In genomic region chr6:32952817-32953739, GRCh38 we compare ENCODE assay signal across 8 cellular contexts. TPM values are rescaled to one million over a fixed set of nuclear protein-coding genes. Genes with fewer than 3 reads are reported as not detected.
A peak's percentile ranks its signal among the peaks of the same experiment; 100 is the strongest.
DNase-seq lines count a peak whose midpoint lies in the region; ATAC-seq and TF ChIP-seq lines count a peak whose summit lies in the region.

Gene HLA-DMA (minus strand): TSS chr6:32953097. CDS start chr6:32953036, 61 bp downstream.

- POLR2A ChIA-PET in CD8-positive, alpha-beta memory T cell (lab: Charles Lee): interaction anchor here (0.6 to 7.8 kb wide), 14 partner anchors 8 to 115 kb away, joined by 3 to 164 read pairs (median 4); partner anchors contain the start of genes BRD2, HLA-DMB, PSMB9 and TAP1

- no peaks in the 10 kb centered on the region for H3K9me3 Mint-ChIP-seq in CD8-positive, alpha-beta memory T cell

- H3K36me3 Mint-ChIP-seq in CD8-positive, alpha-beta memory T cell: peaks cover 0 to 18% (median 8%) of the 10 kb centered on the region in 3 donors

- no peak within 1 kb of the TSS for H3K27ac ChIP-seq in CD8-positive, alpha-beta memory T cell (ENCODE audit: low read depth, low read length)
- H3K27ac ChIP-seq in OCI-LY3 (ENCODE audit: low read length): peak within 1 kb of the TSS; percentile 88
- peak within 1 kb of the TSS; percentile 71 for H3K27ac ChIP-seq in subcutaneous abdominal adipose tissue (ENCODE audit: low read depth, low read length)

- CTCF ChIA-PET in CD8-positive, alpha-beta memory T cell (lab: Charles Lee): interaction anchor here (0.6 to 11.0 kb wide), 21 partner anchors 8 to 114 kb away, joined by 3 to 270 read pairs (median 8); partner anchors contain the start of genes BRD2, HLA-DMB, PSMB9 and TAP1

- TF ChIP-seq CTCF in OCI-LY3 (IDR thresholded peaks at IDR 0.05; ENCODE audit: low read depth, low read length) (peak; percentile 61), epithelial cell of proximal tubule (conservative IDR thresholded peaks at IDR 0.05; ENCODE audit: low read depth, low read length) (peak; percentile 94)

- H3K27ac Mint-ChIP-seq in CD8-positive, alpha-beta memory T cell: peak within 1 kb of the TSS; percentile 77 to 97 (median 90)

- ATAC-seq in HG03342 (IDR thresholded peaks at IDR 0.05; ENCODE audit: unreplicated experiment): peak; percentile 83

- H3K4me3 ChIP-seq in CD8-positive, alpha-beta memory T cell (ENCODE audit: low read length): peak within 1 kb of the TSS; percentile 62
- H3K4me3 ChIP-seq in OCI-LY3 (ENCODE audit: low read length) (peak within 1 kb of the TSS; percentile 97), epithelial cell of proximal tubule (ENCODE audit: low read depth, low read length) (peak within 1 kb of the TSS; percentile 21), mucosa of stomach (ENCODE audit: low read length) (peak within 1 kb of the TSS; percentile 53), subcutaneous abdominal adipose tissue (ENCODE audit: low read depth in 1 of 5, low read length in 5 of 5) (peak within 1 kb of the TSS; percentile 55 to 83 (median 79))

- H3K27me3 ChIP-seq in CD8-positive, alpha-beta memory T cell (ENCODE audit: insufficient read depth, low read length, poor library complexity, severe bottlenecking): no peaks in the 10 kb centered on the region
- H3K27me3 ChIP-seq in OCI-LY3 (ENCODE audit: low read depth, low read length) (no peaks in the 10 kb centered on the region), mucosa of stomach (ENCODE audit: control insufficient read depth, insufficient read depth, low read length) (no peaks in the 10 kb centered on the region), subcutaneous abdominal adipose tissue (ENCODE audit: control insufficient read depth in 5 of 5, insufficient read depth in 4 of 5, low read length in 5 of 5) (no peaks in the 10 kb centered on the region)

- H4K20me1 ChIP-seq in OCI-LY3 (ENCODE audit: insufficient read depth, low read length): 0 out of 2 replicates have a peak, but pooled peaks cover 8% of the 10 kb centered on the region

- H3K27me3 Mint-ChIP-seq in CD8-positive, alpha-beta memory T cell: no peaks in the 10 kb centered on the region

- H3K79me2 ChIP-seq in OCI-LY3 (ENCODE audit: low read length): peaks cover 56% of the 10 kb centered on the region

- peaks cover 42 to 83% (median 55%) of the 10 kb centered on the region in 3 donors for H3K4me1 Mint-ChIP-seq in CD8-positive, alpha-beta memory T cell

- no peaks in the 10 kb centered on the region for H3K36me3 ChIP-seq in CD8-positive, alpha-beta memory T cell (ENCODE audit: insufficient read depth, low read length)
- H3K36me3 ChIP-seq in OCI-LY3 (replicated peaks; ENCODE audit: low read depth, low read length) (peaks cover 16% of the 10 kb centered on the region), mucosa of stomach (ENCODE audit: control insufficient read depth, insufficient read depth, low read length) (no peaks in the 10 kb centered on the region), subcutaneous abdominal adipose tissue (ENCODE audit: control insufficient read depth in 5 of 5, insufficient read depth in 5 of 5, low read length in 5 of 5) (peaks cover 0 to 10% (median 3%) of the 10 kb centered on the region in 5 donors)

- H3K4me2 ChIP-seq in OCI-LY3 (ENCODE audit: low read length): peak within 1 kb of the TSS; percentile 92

- DNase-seq in CD8-positive, alpha-beta memory T cell: peak; percentile 55 to 84 (median 76)
- peak; percentile 75 for DNase-seq in activated T-cell treated with anti-CD3 and anti-CD28 coated beads, Interleukin-2, amount 50 U/mL, for 1 hour
- peak; percentile 95 for DNase-seq in epithelial cell of proximal tubule (ENCODE audit: low read depth)

- H3K4me1 ChIP-seq in CD8-positive, alpha-beta memory T cell (ENCODE audit: insufficient read depth, low read length): peaks cover 23% of the 10 kb centered on the region
- peaks cover 63% of the 10 kb centered on the region for H3K4me1 ChIP-seq in OCI-LY3 (ENCODE audit: low read length)
- H3K4me1 ChIP-seq in mucosa of stomach (ENCODE audit: control insufficient read depth, insufficient read depth, low read length): peaks cover 23% of the 10 kb centered on the region
- H3K4me1 ChIP-seq in subcutaneous abdominal adipose tissue (ENCODE audit: control insufficient read depth in 5 of 5, insufficient read depth in 5 of 5, low read length in 5 of 5): peaks cover 2 to 64% (median 29%) of the 10 kb centered on the region in 5 donors

- H3K9ac ChIP-seq in OCI-LY3 (ENCODE audit: low read length) (peak within 1 kb of the TSS; percentile 90), mucosa of stomach (ENCODE audit: low read length) (peak within 1 kb of the TSS; percentile 64), subcutaneous abdominal adipose tissue (ENCODE audit: low read length in 5 of 5) (peak within 1 kb of the TSS in 4 of 5 donors; percentile 57 to 79 (median 76))

- peak; percentile 97 for TF ChIP-seq POLR2A in GM19193 (IDR thresholded peaks at IDR 0.05; ENCODE audit: extremely low read depth, insufficient read depth, insufficient read length)

- H2AFZ ChIP-seq in OCI-LY3 (ENCODE audit: low read depth, low read length): no peak within 1 kb of the TSS

- H3K9me3 ChIP-seq in CD8-positive, alpha-beta memory T cell (ENCODE audit: low read length): no peaks in the 10 kb centered on the region
- H3K9me3 ChIP-seq in OCI-LY3 (ENCODE audit: insufficient read depth, low read length) (no peaks in the 10 kb centered on the region), mucosa of stomach (ENCODE audit: control insufficient read depth, low read length) (no peaks in the 10 kb centered on the region), subcutaneous abdominal adipose tissue (ENCODE audit: control insufficient read depth in 5 of 5, low read length in 5 of 5) (no peaks in the 10 kb centered on the region)

- H3K4me3 Mint-ChIP-seq in CD8-positive, alpha-beta memory T cell: peak within 1 kb of the TSS; percentile 79 to 93 (median 85)

RNA-seq across cellular contexts. Expression of gene HLA-DMA, which starts in this region (rescaled TPM):
- total RNA-seq in CD8-positive, alpha-beta memory T cell: 10 to 100 TPM; 14.0 to 16.5 TPM
- polyA plus RNA-seq in CD8-positive, alpha-beta memory T cell: 35.0 TPM
- total RNA-seq in epithelial cell of proximal tubule: 0.65 and 2.0 TPM in 2 replicates

Comparison
In these comparisons a context has a peak if more than half of its experiments do, and no peak if none do; other contexts are left out.
1. H3K4me3 ChIP-seq: peak in every context shown above with its lines; median percentile 97 in OCI-LY3; 79 in subcutaneous abdominal adipose tissue; 62 in CD8-positive, alpha-beta memory T cell; 53 in mucosa of stomach; 21 in epithelial cell of proximal tubule.